Comparison of ENCODE assay signal across 16 cellular contexts in the genomic region with DNA sequence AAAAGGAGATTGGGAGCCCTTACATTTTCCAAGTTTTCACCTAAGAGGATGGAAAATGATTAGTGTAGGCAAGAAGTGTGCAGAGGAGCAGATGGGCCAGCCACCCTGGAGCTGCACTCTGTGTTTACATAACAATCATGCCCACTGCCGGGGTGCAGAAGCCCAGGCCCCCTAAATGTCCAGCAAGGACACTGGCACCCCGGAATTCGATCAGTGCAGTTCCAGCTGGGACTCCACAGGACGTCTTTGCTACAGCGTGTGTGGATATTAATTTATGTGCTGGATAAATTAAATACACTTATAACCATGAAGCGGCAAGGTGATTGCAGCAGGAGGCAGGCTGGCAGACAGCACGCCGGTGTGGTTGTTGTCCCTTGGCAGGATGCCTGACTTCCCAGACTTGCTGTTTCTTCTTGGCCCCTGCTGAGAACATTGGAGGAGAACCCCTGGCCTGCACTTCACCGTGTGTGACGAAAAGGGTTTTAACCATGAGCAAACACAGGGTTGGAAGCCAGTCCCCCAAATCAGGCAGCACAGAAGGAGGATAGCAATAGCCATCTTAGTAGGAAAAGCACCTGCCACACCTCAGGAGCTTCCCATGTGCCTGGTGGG.
A peak's percentile ranks its signal among the peaks of the same experiment; 100 is the strongest.
DNase-seq lines count a peak whose midpoint lies in the region; TF ChIP-seq lines count a peak whose summit lies in the region.
"Had no signal": no experiment of that assay in that cellular context is flagged by ENCODE, and none has a peak within 500 bp of the region (broad histone marks: within the 10 kb centered on the region; RNA-seq: fewer than 3 reads in every experiment).

No MANE protein-coding gene starts in this region.

- H3K9me3 ChIP-seq in NT2/D1 (ENCODE audit: insufficient read depth, low read length): peaks cover 13% of the 10 kb centered on the region; the same call in 1 of the 2 replicates

- peak overlapping the region; percentile 32 for H3K9ac ChIP-seq in NT2/D1 (ENCODE audit: insufficient read length, low read depth)

- H3K4me1 ChIP-seq in NT2/D1 (ENCODE audit: insufficient read depth, insufficient read length): peaks cover 36% of the 10 kb centered on the region
- H3K4me1 ChIP-seq: foreskin keratinocyte had no signal

- peak overlapping the region; percentile 13 for H3K4me3 Mint-ChIP-seq in nephron progenitor cell
- H3K4me3 Mint-ChIP-seq: T-cell had no signal

- no peak for TF ChIP-seq CTCF in nephron progenitor cell (IDR thresholded peaks at IDR 0.05)

- peaks cover 15% of the 10 kb centered on the region for H3K9me3 Mint-ChIP-seq in nephron progenitor cell
- H3K9me3 Mint-ChIP-seq: activated naive CD4-positive, alpha-beta T cell treated with anti-CD3 and anti-CD28 coated beads, Interleukin-2, amount 50 U/mL, for 72 hours; T-cell had no signal

- peaks cover 9% of the 10 kb centered on the region for H3K27me3 Mint-ChIP-seq in nephron progenitor cell (ENCODE audit: low read depth, poor library complexity)
- H3K27me3 Mint-ChIP-seq: T-cell had no signal

- DNase-seq in H7 (peak; percentile 53), NCI-H146 (lab: John Stamatoyannopoulos, UW) (peak; percentile 89), NT2/D1 (ENCODE audit: low read depth, low spot score) (no peak), nephron progenitor cell (no peak), ACHN (no peak), NCI-H1930 (lab: John Stamatoyannopoulos, UW) (no peak)
- DNase-seq in activated effector memory CD4-positive, alpha-beta T cell treated with anti-CD3 and anti-CD28 coated beads, Interleukin-2, amount 50 U/mL, for 16 hours: no peak
- DNase-seq: activated CD4-positive, CD25-positive, alpha-beta regulatory T cell treated with anti-CD3 and anti-CD28 coated beads, Interleukin-2, amount 50 U/mL, for 72 hours; activated CD8-positive, alpha-beta memory T cell treated with anti-CD3 and anti-CD28 coated beads, Interleukin-2, amount 50 U/mL, for 48 hours; foreskin keratinocyte; GF-D8; kidney; T-cell; trophoblast cell had no signal

- H3K27ac Mint-ChIP-seq in nephron progenitor cell: no peak overlapping the region
- H3K27ac Mint-ChIP-seq: activated naive CD4-positive, alpha-beta T cell treated with anti-CD3 and anti-CD28 coated beads, Interleukin-2, amount 50 U/mL, for 72 hours; T-cell had no signal

- peaks cover 59% of the 10 kb centered on the region for H3K4me1 Mint-ChIP-seq in nephron progenitor cell

- no peaks in the 10 kb centered on the region for H3K36me3 Mint-ChIP-seq in nephron progenitor cell (ENCODE audit: low read depth)
- H3K36me3 Mint-ChIP-seq: activated naive CD4-positive, alpha-beta T cell treated with anti-CD3 and anti-CD28 coated beads, Interleukin-2, amount 50 U/mL, for 72 hours; T-cell had no signal

- H3K4me3 ChIP-seq in H7 (ENCODE audit: insufficient read depth, low read depth, low read length) (no peak overlapping the region), NT2/D1 (ENCODE audit: insufficient read length, low read depth) (no peak overlapping the region)
- H3K4me3 ChIP-seq: cardiac muscle cell had no signal

- in situ Hi-C loops in ACHN (cut with HindIII; ENCODE audit: low pct_ligation_motif_present, low pct_unique_long_range_greater_than_20kb, low sequenced_read_pairs): no loop called here

- H3K36me3 ChIP-seq in H7 (replicated peaks; ENCODE audit: control insufficient read depth, insufficient read depth, low read length): no peaks in the 10 kb centered on the region
- H3K36me3 ChIP-seq in NT2/D1 (ENCODE audit: insufficient read depth, insufficient read length, low read length): no peaks in the 10 kb centered on the region
- H3K36me3 ChIP-seq: cardiac muscle cell had no signal

- no peaks in the 10 kb centered on the region for H3K27me3 ChIP-seq in H7 (ENCODE audit: control insufficient read depth, insufficient read depth, low read length)
- H3K27me3 ChIP-seq in NT2/D1 (ENCODE audit: insufficient read depth, insufficient read length): peaks cover 33% of the 10 kb centered on the region
- H3K27me3 ChIP-seq: cardiac muscle cell had no signal

Comparison
In these comparisons a context has a peak if more than half of its experiments do, and no peak if none do; other contexts are left out.
1. DNase-seq: peak in H7 (single experiment) and NCI-H146 (single experiment); none in NT2/D1 (single experiment), nephron progenitor cell (single experiment), activated effector memory CD4-positive, alpha-beta T cell treated with anti-CD3 and anti-CD28 coated beads, Interleukin-2, amount 50 U/mL, for 16 hours (single experiment), ACHN (single experiment) and NCI-H1930 (0 of 2).